21 cellular contexts compared by ENCODE assay signal in the genomic region with DNA sequence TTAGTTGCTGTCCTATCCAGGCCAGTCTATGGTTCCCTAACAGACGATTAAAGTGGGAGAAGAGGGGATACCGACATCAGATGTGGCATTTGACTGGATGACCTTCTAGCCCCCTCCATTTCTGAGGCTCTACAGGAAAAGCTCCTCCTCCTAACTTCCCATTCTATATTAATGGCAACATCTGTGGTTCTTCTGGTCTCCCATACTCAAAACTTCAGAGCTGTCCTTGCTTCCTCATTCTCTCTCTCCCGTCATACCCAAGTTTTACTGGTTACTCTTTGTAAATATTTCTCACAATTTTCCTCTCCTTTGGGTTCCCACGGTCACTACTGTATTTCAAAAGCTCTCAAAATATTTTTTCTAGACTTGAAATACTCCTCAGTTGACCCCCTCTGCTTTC. TPM values are rescaled to one million over a fixed set of nuclear protein-coding genes. Genes with fewer than 3 reads are reported as not detected.
DNase-seq lines count a peak whose midpoint lies in the region; ATAC-seq and TF ChIP-seq lines count a peak whose summit lies in the region.
"Had no signal": no experiment of that assay in that cellular context is flagged by ENCODE, and none has a peak within 500 bp of the region (broad histone marks: within the 10 kb centered on the region; RNA-seq: fewer than 3 reads in every experiment).

No MANE protein-coding gene starts in this region.

- H3K4me3 Mint-ChIP-seq in activated naive CD4-positive, alpha-beta T cell treated with anti-CD3 and anti-CD28 coated beads for 36 hours = no peak overlapping the region
- H3K4me3 Mint-ChIP-seq in activated CD4-positive, alpha-beta memory T cell treated with anti-CD3 and anti-CD28 coated beads for 36 hours = no peak overlapping the region
- H3K4me3 Mint-ChIP-seq in stimulated activated naive CD8-positive, alpha-beta T cell treated with anti-CD3 and anti-CD28 coated beads, Interleukin-15, amount 100 ng/mL, for 72 hours = peak overlapping the region; percentile 16 to 50
- no peak overlapping the region for H3K4me3 Mint-ChIP-seq in MCF 10A (ENCODE audit: unreplicated experiment)

- no peak for DNase-seq in activated naive CD4-positive, alpha-beta T cell treated with anti-CD3 and anti-CD28 coated beads for 36 hours
- no peak for DNase-seq in activated naive CD4-positive, alpha-beta T cell treated with Interleukin-2 at 50 U/mL for 16 hours
- peak; percentile 93 for DNase-seq in MV-4-11 (lab: John Stamatoyannopoulos, UW)
- no peak for DNase-seq in activated CD4-positive, alpha-beta memory T cell treated with anti-CD3 and anti-CD28 coated beads for 36 hours
- DNase-seq in stimulated activated naive CD8-positive, alpha-beta T cell treated with anti-CD3 and anti-CD28 coated beads, Interleukin-15, amount 100 ng/mL, for 72 hours = no peak
- no peak for DNase-seq in effector CD4-positive, alpha-beta T cell
- no peak for DNase-seq in MCF 10A (ENCODE audit: unreplicated experiment)
- DNase-seq: activated CD8-positive, alpha-beta memory T cell treated with anti-CD3 and anti-CD28 coated beads, Interleukin-2, amount 50 U/mL, for 48 hours; cortex of kidney; DND-41; heart right ventricle; IMR-90; MM.1S; NCI-H1930; NCI-H446; occipital lobe; retina; Right ventricle myocardium superior; T1000 had no signal

- CTCF ChIA-PET in activated naive CD4-positive, alpha-beta T cell treated with anti-CD3 and anti-CD28 coated beads for 36 hours (lab: Charles Lee) = interaction anchor here (0.8 to 8.6 kb wide), 13 partner anchors 9 to 105 kb away, joined by 3 to 58 read pairs (median 7); a partner anchor contains a TSS
- CTCF ChIA-PET in activated CD4-positive, alpha-beta memory T cell treated with anti-CD3 and anti-CD28 coated beads for 36 hours (lab: Charles Lee) = interaction anchor here (0.9 to 6.0 kb wide), 8 partner anchors 9 to 105 kb away, joined by 3 to 59 read pairs (median 5); no protein-coding TSS in a partner anchor
- CTCF ChIA-PET in MCF 10A (lab: Yijun Ruan, JAX) = interaction anchor here (1.1 kb wide), 2 partner anchors 10 to 30 kb away, joined by 3 to 5 read pairs; no protein-coding TSS in a partner anchor

- no peaks in the 10 kb centered on the region for H3K27me3 Mint-ChIP-seq in activated naive CD4-positive, alpha-beta T cell treated with anti-CD3 and anti-CD28 coated beads for 36 hours (ENCODE audit: low read depth)
- no peaks in the 10 kb centered on the region for H3K27me3 Mint-ChIP-seq in activated CD4-positive, alpha-beta memory T cell treated with anti-CD3 and anti-CD28 coated beads for 36 hours
- H3K27me3 Mint-ChIP-seq in stimulated activated naive CD8-positive, alpha-beta T cell treated with anti-CD3 and anti-CD28 coated beads, Interleukin-15, amount 100 ng/mL, for 72 hours = no peaks in the 10 kb centered on the region
- H3K27me3 Mint-ChIP-seq in MCF 10A (ENCODE audit: insufficient read depth, unreplicated experiment) = no peaks in the 10 kb centered on the region

- POLR2A ChIA-PET in activated CD4-positive, alpha-beta memory T cell treated with anti-CD3 and anti-CD28 coated beads for 36 hours (lab: Charles Lee) = interaction anchor here (1.1 to 7.3 kb wide), 7 partner anchors 10 to 36 kb away, joined by 3 to 87 read pairs (median 33); a partner anchor contains a TSS
- POLR2A ChIA-PET in MCF 10A (lab: Yijun Ruan, JAX) = no interaction called here

- H3K4me1 Mint-ChIP-seq in activated naive CD4-positive, alpha-beta T cell treated with anti-CD3 and anti-CD28 coated beads for 36 hours (ENCODE audit: low read depth) = peaks cover 69% of the 10 kb centered on the region
- peaks cover 69% of the 10 kb centered on the region for H3K4me1 Mint-ChIP-seq in activated CD4-positive, alpha-beta memory T cell treated with anti-CD3 and anti-CD28 coated beads for 36 hours (ENCODE audit: low read depth)
- peaks cover 70% of the 10 kb centered on the region for H3K4me1 Mint-ChIP-seq in stimulated activated naive CD8-positive, alpha-beta T cell treated with anti-CD3 and anti-CD28 coated beads, Interleukin-15, amount 100 ng/mL, for 72 hours
- no peaks in the 10 kb centered on the region for H3K4me1 Mint-ChIP-seq in MCF 10A (ENCODE audit: insufficient read depth, unreplicated experiment)

- H3K36me3 Mint-ChIP-seq in activated naive CD4-positive, alpha-beta T cell treated with anti-CD3 and anti-CD28 coated beads for 36 hours (ENCODE audit: low read depth) = peaks cover 6% of the 10 kb centered on the region
- peaks cover 9% of the 10 kb centered on the region for H3K36me3 Mint-ChIP-seq in activated CD4-positive, alpha-beta memory T cell treated with anti-CD3 and anti-CD28 coated beads for 36 hours
- H3K36me3 Mint-ChIP-seq in MCF 10A (ENCODE audit: insufficient read depth, unreplicated experiment) = no peaks in the 10 kb centered on the region

- no TSS peak for BruUV-seq in MCF 10A (replicated peaks; lab: Mats Ljungman, UMichigan)

- intact Hi-C loops in activated naive CD4-positive, alpha-beta T cell treated with anti-CD3 and anti-CD28 coated beads for 36 hours (cut with micrococcal nuclease) = loop anchor here (1.0 kb wide), 3 partner anchors 26 to 37 kb away; no protein-coding TSS in a partner anchor
- intact Hi-C loops in activated CD4-positive, alpha-beta memory T cell treated with anti-CD3 and anti-CD28 coated beads for 36 hours (cut with micrococcal nuclease) = loop anchor here (1.0 to 5.0 kb wide), 4 partner anchors 9 to 204 kb away; a partner anchor contains a TSS
- intact Hi-C loops in MCF 10A (cut with micrococcal nuclease) = no loop called here

- no peak for TF ChIP-seq CTCF in MCF 10A (IDR thresholded peaks at IDR 0.05; ENCODE audit: unreplicated experiment)

- no peak for ATAC-seq in stimulated activated naive CD8-positive, alpha-beta T cell treated with anti-CD3 and anti-CD28 coated beads, Interleukin-15, amount 100 ng/mL, for 72 hours
- ATAC-seq in GM21619 (IDR thresholded peaks at IDR 0.05; ENCODE audit: unreplicated experiment) = no peak
- ATAC-seq: HCT116 had no signal

- H3K27ac Mint-ChIP-seq in activated naive CD4-positive, alpha-beta T cell treated with anti-CD3 and anti-CD28 coated beads for 36 hours = peak overlapping the region; percentile 95
- peak overlapping the region; percentile 78 for H3K27ac Mint-ChIP-seq in activated CD4-positive, alpha-beta memory T cell treated with anti-CD3 and anti-CD28 coated beads for 36 hours
- peak overlapping the region; percentile 69 to 92 for H3K27ac Mint-ChIP-seq in stimulated activated naive CD8-positive, alpha-beta T cell treated with anti-CD3 and anti-CD28 coated beads, Interleukin-15, amount 100 ng/mL, for 72 hours
- no peak overlapping the region for H3K27ac Mint-ChIP-seq in MCF 10A (ENCODE audit: low read depth, unreplicated experiment)

- peaks cover 3% of the 10 kb centered on the region for H3K9me3 Mint-ChIP-seq in activated naive CD4-positive, alpha-beta T cell treated with anti-CD3 and anti-CD28 coated beads for 36 hours
- peaks cover 4% of the 10 kb centered on the region for H3K9me3 Mint-ChIP-seq in activated CD4-positive, alpha-beta memory T cell treated with anti-CD3 and anti-CD28 coated beads for 36 hours
- H3K9me3 Mint-ChIP-seq in stimulated activated naive CD8-positive, alpha-beta T cell treated with anti-CD3 and anti-CD28 coated beads, Interleukin-15, amount 100 ng/mL, for 72 hours = peaks cover 5 to 7% of the 10 kb centered on the region in 2 donors
- H3K9me3 Mint-ChIP-seq in MCF 10A (ENCODE audit: unreplicated experiment) = no peaks in the 10 kb centered on the region

RNA-seq across cellular contexts. Expression of a gene that starts 36.0 kb away (rescaled TPM):
- total RNA-seq in activated naive CD4-positive, alpha-beta T cell treated with anti-CD3 and anti-CD28 coated beads for 36 hours = 100 to 1,000 TPM; 144 to 147 TPM
- total RNA-seq in activated CD4-positive, alpha-beta memory T cell treated with anti-CD3 and anti-CD28 coated beads for 36 hours = 100 to 1,000 TPM; 163 to 169 TPM
- total RNA-seq in MCF 10A (2022) = 0.26 and 0.44 TPM in 2 replicates

Comparison
In these comparisons a context has a peak if more than half of its experiments do, and no peak if none do; other contexts are left out.
1. H3K4me3 Mint-ChIP-seq: peak in stimulated activated naive CD8-positive, alpha-beta T cell treated with anti-CD3 and anti-CD28 coated beads, Interleukin-15, amount 100 ng/mL, for 72 hours (2 of 2); none in activated naive CD4-positive, alpha-beta T cell treated with anti-CD3 and anti-CD28 coated beads for 36 hours (single experiment), activated CD4-positive, alpha-beta memory T cell treated with anti-CD3 and anti-CD28 coated beads for 36 hours (single experiment) and MCF 10A (single experiment).
2. RNA of a gene that starts 36.0 kb away (total RNA-seq): 163 to 169 TPM in activated CD4-positive, alpha-beta memory T cell treated with anti-CD3 and anti-CD28 coated beads for 36 hours and 144 to 147 TPM in activated naive CD4-positive, alpha-beta T cell treated with anti-CD3 and anti-CD28 coated beads for 36 hours; 0.26 to 0.44 TPM in MCF 10A; every median in the first group is over 100 times any median in the second.